ENCODE assay signal across 7 cellular contexts in genomic region chr9:40107251-40107650, GRCh38.
A peak's percentile ranks its signal among the peaks of the same experiment; 100 is the strongest.
DNase-seq lines count a peak whose midpoint lies in the region; ATAC-seq and TF ChIP-seq lines count a peak whose summit lies in the region.
"Not testable (repeated sequence)": the region's sequence is repeated elsewhere in the genome, so short reads cannot be mapped to it uniquely, and the experiment has no call there.

No MANE protein-coding gene starts in this region.

- ATAC-seq in T-helper 17 cell; thoracic aorta (ENCODE audit: insufficient number of reproducible peaks, low FRiP score, low read depth): not testable (repeated sequence)
- ATAC-seq in memory B cell (ENCODE audit: low read depth) = peak; percentile 56

- H3K27me3 Mint-ChIP-seq in T-helper 17 cell; activated T-cell treated with anti-CD3 and anti-CD28 coated beads, Interleukin-2, amount 50 U/mL, for 24 hours; activated naive CD4-positive, alpha-beta T cell treated with anti-CD3 and anti-CD28 coated beads, Interleukin-2, amount 10 ng/mL, durations not matched to agents 7 days and 5 days; memory B cell: not testable (repeated sequence)

- not testable (repeated sequence) for H3K4me3 Mint-ChIP-seq in T-helper 17 cell; activated naive CD4-positive, alpha-beta T cell treated with anti-CD3 and anti-CD28 coated beads, Interleukin-2, amount 10 ng/mL, durations not matched to agents 7 days and 5 days
- H3K4me3 Mint-ChIP-seq in activated T-cell treated with anti-CD3 and anti-CD28 coated beads, Interleukin-2, amount 50 U/mL, for 24 hours = peak overlapping the region; percentile 71
- peak overlapping the region; percentile 61 for H3K4me3 Mint-ChIP-seq in memory B cell

- peak overlapping the region; percentile 59 for H3K4me3 ChIP-seq in HFF-Myc (replicated peaks; ENCODE audit: low read depth, low read length)
- H3K4me3 ChIP-seq in epithelial cell of esophagus (ENCODE audit: low read length) = peak overlapping the region; percentile 17
- H3K4me3 ChIP-seq in thoracic aorta = peak overlapping the region; percentile 45

- not testable (repeated sequence) for H3K4me1 Mint-ChIP-seq in T-helper 17 cell; activated T-cell treated with anti-CD3 and anti-CD28 coated beads, Interleukin-2, amount 50 U/mL, for 24 hours (ENCODE audit: low read depth); activated naive CD4-positive, alpha-beta T cell treated with anti-CD3 and anti-CD28 coated beads, Interleukin-2, amount 10 ng/mL, durations not matched to agents 7 days and 5 days; memory B cell

- H3K36me3 Mint-ChIP-seq in T-helper 17 cell (ENCODE audit: low read depth); activated T-cell treated with anti-CD3 and anti-CD28 coated beads, Interleukin-2, amount 50 U/mL, for 24 hours (ENCODE audit: low read depth); activated naive CD4-positive, alpha-beta T cell treated with anti-CD3 and anti-CD28 coated beads, Interleukin-2, amount 10 ng/mL, durations not matched to agents 7 days and 5 days; memory B cell: not testable (repeated sequence)

- not testable (repeated sequence) for H3K27ac ChIP-seq in thoracic aorta

- not testable (repeated sequence) for H3K9me3 ChIP-seq in T-helper 17 cell (ENCODE audit: control insufficient read depth, low read length, poor library complexity, severe bottlenecking); thoracic aorta

- not testable (repeated sequence) for H3K4me1 ChIP-seq in thoracic aorta (ENCODE audit: control insufficient read depth in 1 of 2, low read depth in 2 of 2)

- not testable (repeated sequence) for DNase-seq in HFF-Myc (ENCODE audit: extremely low read depth, low read depth); T-helper 17 cell; epithelial cell of esophagus (ENCODE audit: low read depth); memory B cell (ENCODE audit: low spot score in 2 of 2); thoracic aorta (ENCODE audit: low spot score)
- peak; percentile 52 for DNase-seq in activated T-cell treated with anti-CD3 and anti-CD28 coated beads, Interleukin-2, amount 50 U/mL, for 24 hours
- peak; percentile 14 for DNase-seq in activated naive CD4-positive, alpha-beta T cell treated with anti-CD3 and anti-CD28 coated beads, Interleukin-2, amount 10 ng/mL, durations not matched to agents 7 days and 5 days

- peak overlapping the region; percentile 49 for H3K27ac Mint-ChIP-seq in T-helper 17 cell
- H3K27ac Mint-ChIP-seq in activated T-cell treated with anti-CD3 and anti-CD28 coated beads, Interleukin-2, amount 50 U/mL, for 24 hours = peak overlapping the region; percentile 83
- not testable (repeated sequence) for H3K27ac Mint-ChIP-seq in activated naive CD4-positive, alpha-beta T cell treated with anti-CD3 and anti-CD28 coated beads, Interleukin-2, amount 10 ng/mL, durations not matched to agents 7 days and 5 days; memory B cell

- not testable (repeated sequence) for TF ChIP-seq CTCF in HFF-Myc (IDR thresholded peaks at IDR 0.05; ENCODE audit: low read depth, low read length, missing control alignments); epithelial cell of esophagus (IDR thresholded peaks at IDR 0.05; ENCODE audit: insufficient read depth, low read depth, low read length, missing control alignments); thoracic aorta (IDR thresholded peaks at IDR 0.05)

- CTCF ChIA-PET in activated naive CD4-positive, alpha-beta T cell treated with anti-CD3 and anti-CD28 coated beads, Interleukin-2, amount 10 ng/mL, durations not matched to agents 7 days and 5 days (lab: Charles Lee) = not testable (repeated sequence)

- H3K9me3 Mint-ChIP-seq in activated T-cell treated with anti-CD3 and anti-CD28 coated beads, Interleukin-2, amount 50 U/mL, for 24 hours; activated naive CD4-positive, alpha-beta T cell treated with anti-CD3 and anti-CD28 coated beads, Interleukin-2, amount 10 ng/mL, durations not matched to agents 7 days and 5 days; memory B cell: not testable (repeated sequence)

- H3K36me3 ChIP-seq in thoracic aorta = not testable (repeated sequence)

- not testable (repeated sequence) for H3K27me3 ChIP-seq in thoracic aorta (replicated peaks; ENCODE audit: insufficient read depth)
